Comparison of ENCODE assay signal across 14 cellular contexts in genomic region chr15:39553947-39554731, GRCh38. TPM values are rescaled to one million over a fixed set of nuclear protein-coding genes. Genes with fewer than 3 reads are reported as not detected.
DNase-seq lines count a peak whose midpoint lies in the region; TF ChIP-seq lines count a peak whose summit lies in the region.
"Had no signal": no experiment of that assay in that cellular context is flagged by ENCODE, and none has a peak within 500 bp of the region (broad histone marks: within the 10 kb centered on the region; RNA-seq: fewer than 3 reads in every experiment).

No MANE protein-coding gene starts in this region.

- H3K4me3 ChIP-seq in transverse colon, result no peak overlapping the region
- no peak overlapping the region for H3K4me3 ChIP-seq in PC-9
- no peak overlapping the region for H3K4me3 ChIP-seq in H7 (ENCODE audit: insufficient read depth, low read depth, low read length)

- no peak for TF ChIP-seq POLR2A in transverse colon (IDR thresholded peaks at IDR 0.05)

- TF ChIP-seq EP300 in transverse colon (IDR thresholded peaks at IDR 0.05; ENCODE audit: low read depth), result no peak

- POLR2A ChIA-PET in PC-9 (lab: Charles Lee; ENCODE audit: unreplicated experiment), result no interaction called here

- H4K20me1 ChIP-seq in PC-9 (ENCODE audit: insufficient read depth), result no peaks in the 10 kb centered on the region

- H3K27ac ChIP-seq in VCaP (peak overlapping the region; percentile 96), transverse colon (peak overlapping the region in 3 of 4 donors; percentile 10 to 56 (median 46)), PC-9 (no peak overlapping the region)

- H3K9me3 ChIP-seq in transverse colon (no peaks in the 10 kb centered on the region), PC-9 (ENCODE audit: insufficient read depth, low read depth) (no peaks in the 10 kb centered on the region)

- BruUV-seq in PC-9 (replicated peaks; lab: Mats Ljungman, UMichigan), result no TSS peak

- no peaks in the 10 kb centered on the region for H3K9me2 ChIP-seq in PC-9 (ENCODE audit: insufficient read depth)

- CTCF ChIA-PET in PC-9 (lab: Charles Lee), result no interaction called here

- WGBS in transverse colon (ENCODE audit: low coverage in 1 of 2), 2 donors, result 19 to 37% methylated on average over 2 of the region's 2 CpGs

- in situ Hi-C loops in transverse colon (cut with MboI; ENCODE audit: low pct_ligation_motif_present in 1 of 4, low pct_unique_long_range_greater_than_20kb in 1 of 4, low sequenced_read_pairs in 3 of 4), result loop anchor here in 1 of 4 donors (25.0 kb wide), 1 partner anchor 392 kb away; no protein-coding TSS in a partner anchor

- TF ChIP-seq CTCF in VCaP (conservative IDR thresholded peaks at IDR 0.05) (no peak), transverse colon (IDR thresholded peaks at IDR 0.05) (no peak), PC-9 (conservative IDR thresholded peaks at IDR 0.05) (no peak)

- no peaks in the 10 kb centered on the region for H3K79me2 ChIP-seq in PC-9 (ENCODE audit: low read depth)

- intact Hi-C loops in transverse colon (cut with DNase I; ENCODE audit: low total_unique reads) (loop anchor here (10.0 kb wide), 1 partner anchor 49 kb away; no protein-coding TSS in a partner anchor), PC-9 (cut with micrococcal nuclease; ENCODE audit: unreplicated experiment) (no loop called here)

- H3K36me3 ChIP-seq in transverse colon, result no peaks in the 10 kb centered on the region
- H3K36me3 ChIP-seq in PC-9 (ENCODE audit: low read depth), result no peaks in the 10 kb centered on the region
- no peaks in the 10 kb centered on the region for H3K36me3 ChIP-seq in H7 (replicated peaks; ENCODE audit: control insufficient read depth, insufficient read depth, low read length)

- no peak overlapping the region for H2AFZ ChIP-seq in PC-9

- H3F3A ChIP-seq in PC-9 (ENCODE audit: insufficient read depth, low read depth), result no peaks in the 10 kb centered on the region

- DNase-seq in SHP77 treated with DMSO at 0.1 percent for 48 hours (lab: John Stamatoyannopoulos, UW), result peak; percentile 13
- no peak for DNase-seq in SHP77 (lab: John Stamatoyannopoulos, UW)
- DNase-seq in M059J (ENCODE audit: low read depth), result peak; percentile 17
- peak; percentile 58 for DNase-seq in transverse colon
- no peak for DNase-seq in PC-9
- DNase-seq in NCI-H82 treated with DMSO at 0.1 percent for 48 hours (lab: John Stamatoyannopoulos, UW; ENCODE audit: unreplicated experiment), result no peak
- DNase-seq in H7, result no peak
- DNase-seq: activated T-cell treated with anti-CD3 and anti-CD28 coated beads, Interleukin-2, amount 50 U/mL, for 1 hour; aorta; DND-41; naive B cell; SIG-M5; stimulated activated CD4-positive, alpha-beta T cell treated with anti-CD3 and anti-CD28 coated beads, Interleukin-12 subunit alpha, Interleukin-12 subunit beta, amount 100 ng/mL, for 4 hours had no signal

- no peaks in the 10 kb centered on the region for H3K27me3 ChIP-seq in transverse colon
- no peaks in the 10 kb centered on the region for H3K27me3 ChIP-seq in PC-9 (ENCODE audit: insufficient read depth, low read depth)
- H3K27me3 ChIP-seq in H7 (ENCODE audit: control insufficient read depth, insufficient read depth, low read length), result no peaks in the 10 kb centered on the region

- H3K4me1 ChIP-seq in transverse colon (peaks cover 0 to 20% (median 12%) of the 10 kb centered on the region in 4 donors), PC-9 (replicated peaks; ENCODE audit: insufficient read depth) (no peaks in the 10 kb centered on the region)

- H3K4me2 ChIP-seq in PC-9, result no peak overlapping the region

RNA-seq across cellular contexts. Expression of gene THBS1, which starts 26.7 kb away (rescaled TPM):
- 3,688 and 5,591 TPM in 2 replicates for total RNA-seq in M059J (2014; rRNA removed; shearing (Covaris generic))
- total RNA-seq in transverse colon (100 to 1,000 TPM; 197 to 753 (median 410) TPM), PC-9 (2021) (406 and 512 TPM in 2 replicates)
- total RNA-seq in H7 (2014; rRNA removed; shearing (Covaris generic)), result 9.9 and 10.1 TPM in 2 replicates

Comparison
In these comparisons a context has a peak if more than half of its experiments do, and no peak if none do; other contexts are left out.
1. DNase-seq: peak in SHP77 treated with DMSO at 0.1 percent for 48 hours (single experiment), M059J (single experiment) and transverse colon (single experiment); none in SHP77 (0 of 2), PC-9 (0 of 2), NCI-H82 treated with DMSO at 0.1 percent for 48 hours (single experiment) and H7 (single experiment).
2. RNA of gene THBS1, which starts 26.7 kb away (total RNA-seq): 3,688 to 5,591 TPM in M059J, 197 to 753 TPM in transverse colon and 406 to 512 TPM in PC-9; 9.9 to 10.1 TPM in H7; every median in the first group is over 10 times any median in the second.